ENCODE assay signal across 20 cellular contexts in the genomic region with DNA sequence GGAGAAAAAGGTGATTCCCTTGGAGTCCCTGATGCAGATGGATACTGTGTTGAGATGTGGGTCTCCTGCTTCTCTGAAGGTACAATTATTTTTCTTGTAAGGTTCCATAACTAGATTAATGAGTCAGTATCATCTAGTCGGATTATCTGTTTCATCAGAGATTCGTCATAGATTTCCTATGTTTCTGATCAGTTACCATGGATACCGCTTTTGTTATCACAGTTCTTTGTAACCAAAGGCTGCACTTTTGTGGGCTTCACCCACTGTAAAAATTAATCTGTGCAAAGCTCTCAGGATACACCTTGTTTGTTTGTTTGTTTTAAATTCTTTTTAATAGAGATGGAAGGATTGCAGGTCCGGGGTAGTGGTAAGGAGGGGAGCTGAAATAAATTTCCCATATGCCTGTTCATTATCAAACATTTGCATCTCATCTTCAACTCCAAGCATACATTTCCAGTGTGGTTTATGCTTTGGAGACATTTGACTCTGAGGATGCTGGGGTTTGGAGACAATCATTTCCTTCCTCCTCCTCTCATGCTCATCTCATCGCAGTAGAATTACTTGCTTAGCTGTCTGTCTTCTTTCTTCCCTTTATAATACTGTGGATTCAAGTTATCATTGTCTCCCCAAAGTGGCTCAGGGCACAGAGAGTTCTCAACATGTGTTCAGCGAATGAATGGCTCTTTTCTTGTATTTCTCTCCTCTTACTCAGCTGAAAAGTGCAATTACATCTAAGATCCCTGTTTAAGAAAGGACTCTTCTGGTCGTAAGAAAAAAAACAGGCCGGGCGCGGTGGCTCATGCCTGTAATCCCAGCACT. TPM values are rescaled to one million over a fixed set of nuclear protein-coding genes. Genes with fewer than 3 reads are reported as not detected.
A peak's percentile ranks its signal among the peaks of the same experiment; 100 is the strongest.
DNase-seq lines count a peak whose midpoint lies in the region; ATAC-seq, FAIRE-seq and TF ChIP-seq lines count a peak whose summit lies in the region.
"Had no signal": no experiment of that assay in that cellular context is flagged by ENCODE, and none has a peak within 500 bp of the region (broad histone marks: within the 10 kb centered on the region; RNA-seq: fewer than 3 reads in every experiment).

No MANE protein-coding gene starts in this region.

- POLR2A ChIA-PET in CD4-positive, alpha-beta memory T cell (lab: Charles Lee; ENCODE audit: partially characterized antibody) = no interaction called here

- peak overlapping the region; percentile 67 for H3K9ac ChIP-seq in mesenchymal stem cell (ENCODE audit: low read length)
- H3K9ac ChIP-seq: KMS-11 had no signal

- no peak overlapping the region for H3K4me3 ChIP-seq in CD4-positive, alpha-beta memory T cell (ENCODE audit: low read length in 2 of 2)
- no peak overlapping the region for H3K4me3 ChIP-seq in brain microvascular endothelial cell (ENCODE audit: low read depth, low read length)
- H3K4me3 ChIP-seq in mesenchymal stem cell (ENCODE audit: insufficient read depth in 1 of 2, low read depth in 1 of 2, low read length in 2 of 2) = no peak overlapping the region
- no peak overlapping the region for H3K4me3 ChIP-seq in pancreas
- H3K4me3 ChIP-seq: gastrocnemius medialis, lung, Peyer's patch, uterus had no signal

- no peak overlapping the region for H3K23ac ChIP-seq in mesenchymal stem cell (ENCODE audit: low read length in 2 of 2)

- TF ChIP-seq CTCF in HFFc6 (IDR thresholded peaks at IDR 0.05) (no peak), brain microvascular endothelial cell (IDR thresholded peaks at IDR 0.05; ENCODE audit: low read depth, low read length, missing control alignments) (no peak), pancreas (IDR thresholded peaks at IDR 0.05) (no peak), GM13977 (IDR thresholded peaks at IDR 0.05; ENCODE audit: extremely low read depth, insufficient read depth, missing control alignments) (no peak)

- no peak overlapping the region for H4K91ac ChIP-seq in mesenchymal stem cell (ENCODE audit: low read length)

- CTCF ChIA-PET in CD4-positive, alpha-beta memory T cell (lab: Charles Lee; ENCODE audit: partially characterized antibody) = interaction anchor here (1.2 kb wide), 1 partner anchor 155 kb away, joined by 4 read pairs; no protein-coding TSS in a partner anchor

- no peaks in the 10 kb centered on the region for H3K9me3 Mint-ChIP-seq in CD4-positive, alpha-beta memory T cell
- H3K9me3 Mint-ChIP-seq in HFFc6 = no peaks in the 10 kb centered on the region
- H3K9me3 Mint-ChIP-seq: activated naive CD4-positive, alpha-beta T cell treated with anti-CD3 and anti-CD28 coated beads, Interleukin-2, amount 10 ng/mL, durations not matched to agents 7 days and 5 days; T-cell had no signal

- H3K4me1 ChIP-seq in CD4-positive, alpha-beta memory T cell (ENCODE audit: insufficient read depth, low read length) = no peaks in the 10 kb centered on the region
- H3K4me1 ChIP-seq in mesenchymal stem cell (ENCODE audit: control insufficient read depth, insufficient read depth, low read depth, low read length) (no peaks in the 10 kb centered on the region), pancreas (no peaks in the 10 kb centered on the region)
- H3K4me1 ChIP-seq: gastrocnemius medialis, Peyer's patch, uterus had no signal

- no peaks in the 10 kb centered on the region for H3K36me3 ChIP-seq in CD4-positive, alpha-beta memory T cell (ENCODE audit: insufficient read depth, low read length)
- H3K36me3 ChIP-seq in brain microvascular endothelial cell (replicated peaks) (no peaks in the 10 kb centered on the region), mesenchymal stem cell (ENCODE audit: control insufficient read depth in 1 of 2, insufficient read depth in 2 of 2, low read depth in 1 of 2, low read length in 2 of 2) (no peaks in the 10 kb centered on the region), pancreas (no peaks in the 10 kb centered on the region)
- H3K36me3 ChIP-seq: gastrocnemius medialis, neutrophil, Peyer's patch, uterus had no signal

- H2BK12ac ChIP-seq in mesenchymal stem cell (ENCODE audit: low read length in 2 of 2) = no peak overlapping the region

- WGBS in mesenchymal stem cell = 76% methylated on average over 6 of the region's 10 CpGs
- 42 to 47% methylated on average over 10 of the region's 10 CpGs for WGBS in pancreas, 2 donors

- H3K4me2 ChIP-seq in mesenchymal stem cell (ENCODE audit: low read length, poor library complexity, severe bottlenecking) = no peak overlapping the region
- H3K4me2 ChIP-seq: KMS-11 had no signal

- peaks cover 0 to 4% of the 10 kb centered on the region in 2 donors for H3K27me3 Mint-ChIP-seq in CD4-positive, alpha-beta memory T cell
- peaks cover 2% of the 10 kb centered on the region for H3K27me3 Mint-ChIP-seq in HFFc6 (ENCODE audit: insufficient read depth)
- H3K27me3 Mint-ChIP-seq: activated naive CD4-positive, alpha-beta T cell treated with anti-CD3 and anti-CD28 coated beads, Interleukin-2, amount 10 ng/mL, durations not matched to agents 7 days and 5 days had no signal

- no peaks in the 10 kb centered on the region for H3K79me1 ChIP-seq in mesenchymal stem cell (replicated peaks; ENCODE audit: low read length, poor library complexity, severe bottlenecking)

- no peak overlapping the region for H3K4ac ChIP-seq in mesenchymal stem cell (ENCODE audit: low read depth in 1 of 2, low read length in 2 of 2)

- H2AFZ ChIP-seq in mesenchymal stem cell (ENCODE audit: low read depth, low read length) = peak overlapping the region; percentile 42

- H3K27me3 ChIP-seq in CD4-positive, alpha-beta memory T cell (ENCODE audit: insufficient read depth, low read length) = no peaks in the 10 kb centered on the region
- no peaks in the 10 kb centered on the region for H3K27me3 ChIP-seq in brain microvascular endothelial cell (replicated peaks)
- no peaks in the 10 kb centered on the region for H3K27me3 ChIP-seq in mesenchymal stem cell (ENCODE audit: control insufficient read depth in 1 of 2, insufficient read depth in 1 of 2, low read length in 2 of 2)
- no peaks in the 10 kb centered on the region for H3K27me3 ChIP-seq in pancreas
- H3K27me3 ChIP-seq: gastrocnemius medialis, Peyer's patch, uterus had no signal

- peaks cover 6 to 11% (median 10%) of the 10 kb centered on the region in 4 donors for H3K4me1 Mint-ChIP-seq in CD4-positive, alpha-beta memory T cell
- peaks cover 17% of the 10 kb centered on the region for H3K4me1 Mint-ChIP-seq in HFFc6 (ENCODE audit: low read depth)
- H3K4me1 Mint-ChIP-seq: activated naive CD4-positive, alpha-beta T cell treated with anti-CD3 and anti-CD28 coated beads, Interleukin-2, amount 10 ng/mL, durations not matched to agents 7 days and 5 days had no signal

- H3K36me3 Mint-ChIP-seq in CD4-positive, alpha-beta memory T cell = no peaks in the 10 kb centered on the region
- no peaks in the 10 kb centered on the region for H3K36me3 Mint-ChIP-seq in HFFc6 (ENCODE audit: low read depth)
- H3K36me3 Mint-ChIP-seq: activated naive CD4-positive, alpha-beta T cell treated with anti-CD3 and anti-CD28 coated beads, Interleukin-2, amount 10 ng/mL, durations not matched to agents 7 days and 5 days; T-cell had no signal

- no peaks in the 10 kb centered on the region for H3K9me3 ChIP-seq in CD4-positive, alpha-beta memory T cell (ENCODE audit: control insufficient read depth in 1 of 2, low read length in 2 of 2)
- H3K9me3 ChIP-seq in mesenchymal stem cell (ENCODE audit: control insufficient read depth, low read length) (no peaks in the 10 kb centered on the region), pancreas (no peaks in the 10 kb centered on the region)
- H3K9me3 ChIP-seq: gastrocnemius medialis, neutrophil, Peyer's patch, uterus had no signal

- DNase-seq in CD4-positive, alpha-beta memory T cell = peak in 2 of 5 donors; percentile 12 to 22
- peak; percentile 78 for DNase-seq in HFFc6
- no peak for DNase-seq in brain microvascular endothelial cell
- peak; percentile 26 for DNase-seq in mesenchymal stem cell
- no peak for DNase-seq in 8988T
- DNase-seq in pancreas = no peak
- DNase-seq in GM13977 (ENCODE audit: low spot score) = no peak
- DNase-seq: activated CD4-positive, CD25-positive, alpha-beta regulatory T cell; activated naive CD4-positive, alpha-beta T cell treated with anti-CD3 and anti-CD28 coated beads, Interleukin-2, amount 10 ng/mL, durations not matched to agents 7 days and 5 days; gastrocnemius medialis; NCI-H1694 treated with DMSO at 0.1 percent for 48 hours; NCI-H510A treated with DMSO at 0.1 percent for 48 hours; Peyer's patch; stimulated activated naive CD4-positive, alpha-beta T cell; T-cell; uterus had no signal

- H3K4me3 Mint-ChIP-seq in CD4-positive, alpha-beta memory T cell = no peak overlapping the region
- H3K4me3 Mint-ChIP-seq in HFFc6 = peak overlapping the region; percentile 4; the same call in 1 of the 2 replicates
- H3K4me3 Mint-ChIP-seq: activated naive CD4-positive, alpha-beta T cell treated with anti-CD3 and anti-CD28 coated beads, Interleukin-2, amount 10 ng/mL, durations not matched to agents 7 days and 5 days; T-cell had no signal

- FAIRE-seq in pancreas (lab: Jason Lieb, UNC) = no peak

- no peak overlapping the region for H3K27ac ChIP-seq in CD4-positive, alpha-beta memory T cell (ENCODE audit: low read depth, low read length)
- H3K27ac ChIP-seq in brain microvascular endothelial cell = peak overlapping the region; percentile 22
- no peak overlapping the region for H3K27ac ChIP-seq in mesenchymal stem cell (ENCODE audit: low read length, poor library complexity, severe bottlenecking)
- H3K27ac ChIP-seq in pancreas = no peak overlapping the region
- H3K27ac ChIP-seq: gastrocnemius medialis, KMS-11, neutrophil, Peyer's patch, uterus had no signal

- no peak overlapping the region for H2BK15ac ChIP-seq in mesenchymal stem cell (ENCODE audit: low read depth, poor library complexity, severe bottlenecking)

- H3K18ac ChIP-seq in mesenchymal stem cell (ENCODE audit: low read depth in 1 of 2, low read length in 2 of 2) = no peak overlapping the region

- no peak overlapping the region for H4K8ac ChIP-seq in mesenchymal stem cell (ENCODE audit: low read length)

- no peak overlapping the region for H3K14ac ChIP-seq in mesenchymal stem cell (ENCODE audit: low read length in 2 of 2)

- no peak overlapping the region for H2AK5ac ChIP-seq in mesenchymal stem cell (ENCODE audit: low read length, severe bottlenecking)

- no peak overlapping the region for H2BK120ac ChIP-seq in mesenchymal stem cell (ENCODE audit: low read depth, low read length)

- in situ Hi-C loops in brain microvascular endothelial cell (cut with HindIII; ENCODE audit: low pct_ligation_motif_present, low sequenced_read_pairs) (no loop called here), GM13977 (cut with MboI; ENCODE audit: low pct_unique_long_range_greater_than_20kb, low sequenced_read_pairs, unreplicated experiment) (no loop called here)

- ATAC-seq in HG03159 (IDR thresholded peaks at IDR 0.05; ENCODE audit: unreplicated experiment) (no peak), pancreas (no peak)
- ATAC-seq: gastrocnemius medialis, T-cell had no signal

- peak overlapping the region in 5 of 7 donors; percentile 35 to 78 (median 57) for H3K27ac Mint-ChIP-seq in CD4-positive, alpha-beta memory T cell
- peak overlapping the region; percentile 89 for H3K27ac Mint-ChIP-seq in HFFc6
- H3K27ac Mint-ChIP-seq: activated naive CD4-positive, alpha-beta T cell treated with anti-CD3 and anti-CD28 coated beads, Interleukin-2, amount 10 ng/mL, durations not matched to agents 7 days and 5 days; T-cell had no signal

- intact Hi-C loops in CD4-positive, alpha-beta memory T cell (cut with micrococcal nuclease) = no loop called here
- intact Hi-C loops in pancreas (cut with DNase I) = no loop called here

- no peak overlapping the region for H2BK5ac ChIP-seq in mesenchymal stem cell (ENCODE audit: low read depth, low read length, poor library complexity, severe bottlenecking)

RNA-seq across cellular contexts. Expression of gene DNAJC11, which starts 33.2 kb away (rescaled TPM):
- 10 to 100 TPM; 40.5 to 41.6 TPM for total RNA-seq in CD4-positive, alpha-beta memory T cell
- 10 to 100 TPM; 10.5 to 22.9 TPM for polyA plus RNA-seq in CD4-positive, alpha-beta memory T cell
- 10 to 100 TPM; 66.6 to 79.5 (median 73.0) TPM for total RNA-seq in HFFc6 (2021; fragmentation: NEBNext Ultra II Directional; extraction: Animal tissue kit (Norgen Biotek cat#: 25700))
- polyA plus RNA-seq in mesenchymal stem cell (2013, experiment 1 of 2) = 39.1 TPM
- 38.6 TPM for polyA plus RNA-seq in mesenchymal stem cell (2013, experiment 2 of 2)
- 10 to 100 TPM; 14.9 to 22.9 (median 18.3) TPM for total RNA-seq in pancreas
- polyA plus RNA-seq in pancreas = 10 to 100 TPM; 29.0 to 30.6 TPM

RNA-seq across cellular contexts. Expression of gene CAMTA1, which starts 50.5 kb away (rescaled TPM):
- total RNA-seq in CD4-positive, alpha-beta memory T cell = 10 to 100 TPM; 39.1 to 42.5 TPM
- polyA plus RNA-seq in CD4-positive, alpha-beta memory T cell = 100 to 1,000 TPM in 1 of 2 donors, 10 to 100 TPM in 1; 77.4 to 118 TPM
- total RNA-seq in HFFc6 (2021; fragmentation: NEBNext Ultra II Directional; extraction: Animal tissue kit (Norgen Biotek cat#: 25700)) = 10 to 100 TPM; 78.1 to 96.6 (median 86.1) TPM
- 177 TPM for polyA plus RNA-seq in mesenchymal stem cell (2013, experiment 1 of 2)
- polyA plus RNA-seq in mesenchymal stem cell (2013, experiment 2 of 2) = 183 TPM
- 10 to 100 TPM; 13.0 to 39.8 (median 20.8) TPM for total RNA-seq in pancreas
- 10 to 100 TPM; 47.9 to 54.2 TPM for polyA plus RNA-seq in pancreas

Comparison
In these comparisons a context has a peak if more than half of its experiments do, and no peak if none do; other contexts are left out.
1. DNase-seq: peak in HFFc6 (single experiment) and mesenchymal stem cell (single experiment); none in brain microvascular endothelial cell (single experiment), 8988T (single experiment), pancreas (0 of 6) and GM13977 (single experiment).